ENCODE assay signal across 8 cellular contexts in genomic region chr20:16574656-16575355, GRCh38. TPM values are rescaled to one million over a fixed set of nuclear protein-coding genes. Genes with fewer than 3 reads are reported as not detected.
DNase-seq lines count a peak whose midpoint lies in the region; ATAC-seq, FAIRE-seq and TF ChIP-seq lines count a peak whose summit lies in the region.

No MANE protein-coding gene starts in this region.

- peak overlapping the region; percentile 90 to 92 for H3K27ac ChIP-seq in A549

- peaks cover 19 to 23% of the 10 kb centered on the region in 2 donors for H3K4me1 Mint-ChIP-seq in effector memory CD8-positive, alpha-beta T cell (ENCODE audit: low read depth in 2 of 2)
- H3K4me1 Mint-ChIP-seq in memory B cell = peaks cover 28% of the 10 kb centered on the region

- peak; percentile 73 for FAIRE-seq in A549 (lab: Jason Lieb, UNC)

- WGBS in A549 (ENCODE audit: missing lambda C conversion rate) = 6% methylated on average over 34 of the region's 39 CpGs

- H3K9me3 ChIP-seq in A549 = no peaks in the 10 kb centered on the region

- H3K9me3 Mint-ChIP-seq in effector memory CD8-positive, alpha-beta T cell = no peaks in the 10 kb centered on the region
- no peaks in the 10 kb centered on the region for H3K9me3 Mint-ChIP-seq in memory B cell

- H3K4me3 Mint-ChIP-seq in effector memory CD8-positive, alpha-beta T cell = peak overlapping the region; percentile 77 to 85
- H3K4me3 Mint-ChIP-seq in memory B cell = peak overlapping the region; percentile 88

- no peak for TF ChIP-seq CTCF in A549 (IDR thresholded peaks at IDR 0.05)

- peak overlapping the region; percentile 85 for H3K4me2 ChIP-seq in A549

- H3K27me3 Mint-ChIP-seq in effector memory CD8-positive, alpha-beta T cell = no peaks in the 10 kb centered on the region
- no peaks in the 10 kb centered on the region for H3K27me3 Mint-ChIP-seq in memory B cell

- H3K4me3 ChIP-seq in A549 = peak overlapping the region; percentile 63

- ATAC-seq in A549 (peak; percentile 74 to 87), GM18861 (IDR thresholded peaks at IDR 0.05; ENCODE audit: unreplicated experiment) (peak; percentile 63), HG03066 (IDR thresholded peaks at IDR 0.05; ENCODE audit: low read depth, unreplicated experiment) (peak; percentile 80), memory B cell (ENCODE audit: low read depth) (peak; percentile 72)
- peak; percentile 73 for ATAC-seq in effector memory CD8-positive, alpha-beta T cell (replicated peaks)

- POLR2A ChIA-PET in A549 (lab: Yijun Ruan, JAX) = interaction anchor here (0.6 to 1.7 kb wide), 5 partner anchors 24 to 1651 kb away, joined by 3 to 11 read pairs (median 5); no protein-coding TSS in a partner anchor

- H3K27ac Mint-ChIP-seq in effector memory CD8-positive, alpha-beta T cell = peak overlapping the region; percentile 50 to 73
- H3K27ac Mint-ChIP-seq in memory B cell = peak overlapping the region; percentile 81

- peak; percentile 69 for TF ChIP-seq POLR2A in A549 (IDR thresholded peaks at IDR 0.05; ENCODE audit: low read length)

- CTCF ChIA-PET in A549 (lab: Yijun Ruan, JAX) = interaction anchor here (0.8 to 2.8 kb wide), 8 partner anchors 16 to 186 kb away, joined by 3 to 14 read pairs (median 3); no protein-coding TSS in a partner anchor

- no peak for TF ChIP-seq EP300 in A549 (IDR thresholded peaks at IDR 0.05)

- no peaks in the 10 kb centered on the region for H3K36me3 Mint-ChIP-seq in effector memory CD8-positive, alpha-beta T cell (ENCODE audit: insufficient read depth)
- no peaks in the 10 kb centered on the region for H3K36me3 Mint-ChIP-seq in memory B cell

- no peak for TF ChIP-seq RAD21 in A549 (conservative IDR thresholded peaks at IDR 0.05 in 1 of 2, IDR thresholded peaks at IDR 0.05 in 1 of 2)

- peaks cover 24% of the 10 kb centered on the region; the same call in 2 of the 3 replicates for H3K4me1 ChIP-seq in A549

- DNase-seq in A549 (ENCODE audit: low read depth in 1 of 2, low spot score in 1 of 2) = peak; percentile 94 to 99
- peak; percentile 58 for DNase-seq in NCI-H748 treated with DMSO at 0.1 percent for 48 hours (lab: John Stamatoyannopoulos, UW)
- peak; percentile 92 for DNase-seq in activated CD8-positive, alpha-beta memory T cell treated with anti-CD3 and anti-CD28 coated beads for 24 hours
- peak; percentile 35 to 56 (median 46) for DNase-seq in effector memory CD8-positive, alpha-beta T cell
- DNase-seq in memory B cell (ENCODE audit: low spot score in 2 of 2) = peak; percentile 63 to 65
- DNase-seq in stimulated activated CD4-positive, alpha-beta T cell treated with anti-CD3 and anti-CD28 coated beads, TNF-alpha, amount 100 ng/mL, for 24 hours (ENCODE audit: low read depth in 3 of 3) = peak; percentile 47 to 85 (median 72)

TF ChIP-seq in A549, 52 proteins besides CTCF, POLR2A, EP300 and RAD21:
- TF ChIP-seq SMC3 (IDR thresholded peaks at IDR 0.05) (no peak), ZNF302 (CRISPR knock-in tag; IDR thresholded peaks at IDR 0.05) (no peak), CBX2 (IDR thresholded peaks at IDR 0.05; ENCODE audit: borderline replicate concordance, low read depth) (no peak), RFX5 (IDR thresholded peaks at IDR 0.05) (0 out of 2 replicates have a peak, but pooled peaks have one; percentile 15), ZSCAN20 (CRISPR knock-in tag; IDR thresholded peaks at IDR 0.05) (no peak), BCL3 (IDR thresholded peaks at IDR 0.05) (0 out of 3 replicates have a peak, but pooled peaks have one; percentile 47), JUN (IDR thresholded peaks at IDR 0.05) (peak in 1 of 2 experiments; percentile 75; a peak in 2 of 5 replicates), KDM1A (IDR thresholded peaks at IDR 0.05; ENCODE audit: low read depth) (peak; percentile 63; the same call in 1 of the 2 replicates), CHD4 (IDR thresholded peaks at IDR 0.05; ENCODE audit: borderline replicate concordance) (peak; percentile 91), FOSL2 (IDR thresholded peaks at IDR 0.05) (no peak), FOSL2 (CRISPR knock-in tag; IDR thresholded peaks at IDR 0.05) (no peak)
- TF ChIP-seq, protein P1, sequence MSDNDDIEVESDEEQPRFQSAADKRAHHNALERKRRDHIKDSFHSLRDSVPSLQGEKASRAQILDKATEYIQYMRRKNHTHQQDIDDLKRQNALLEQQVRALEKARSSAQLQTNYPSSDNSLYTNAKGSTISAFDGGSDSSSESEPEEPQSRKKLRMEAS (IDR thresholded peaks at IDR 0.05) = peak; percentile 85
TF ChIP-seq in A549: peak in this region for 6.

RNA-seq across cellular contexts. Expression of gene KIF16B, which starts 1.6 kb away (rescaled TPM):
- 23.3 and 27.4 TPM in 2 replicates for polyA plus RNA-seq in A549 (2011; rRNA removed)
- polyA plus RNA-seq in A549 (2012; cell fraction: cytosol; rRNA removed) = 6.1 and 7.1 TPM in 2 replicates
- 9.5 and 12.0 TPM in 2 replicates for polyA plus RNA-seq in A549 (2012; cell fraction: nucleus; rRNA removed)
- polyA plus RNA-seq in A549 (2017; fragmentation: RNase III; extraction: RNeasy Plus Mini Kit Qiagen cat#74134 plus additional on column Dnase treatment) = 12.1 to 14.1 TPM (median 13.8 TPM) in 3 replicates
- polyA minus RNA-seq in A549 (2011; rRNA and poly(A)+ RNA removed) = 20.2 and 24.1 TPM in 2 replicates

Comparison
In these comparisons a context has a peak if more than half of its experiments do, and no peak if none do; other contexts are left out.
1. Peak in every context shown above with its lines: DNase-seq, ATAC-seq, H3K4me3 ChIP-seq and H3K27ac ChIP-seq.
2. DNase-seq: peak in every context shown above with its lines; median percentile 96 in A549; 92 in activated CD8-positive, alpha-beta memory T cell treated with anti-CD3 and anti-CD28 coated beads for 24 hours; 72 in stimulated activated CD4-positive, alpha-beta T cell treated with anti-CD3 and anti-CD28 coated beads, TNF-alpha, amount 100 ng/mL, for 24 hours; 64 in memory B cell; 58 in NCI-H748 treated with DMSO at 0.1 percent for 48 hours; 46 in effector memory CD8-positive, alpha-beta T cell.